Comparison of ENCODE assay signal across 24 cellular contexts in genomic region chr15:65639509-65639908, GRCh38.
"Had no signal": no experiment of that assay in that cellular context is flagged by ENCODE, and none has a peak within 500 bp of the region (broad histone marks: within the 10 kb centered on the region; RNA-seq: fewer than 3 reads in every experiment).

No MANE protein-coding gene starts in this region.

- H3K36me3 Mint-ChIP-seq: immature natural killer cell, memory B cell, mesothelial cell of epicardium, natural killer cell had no signal

- H3K27ac ChIP-seq: foreskin keratinocyte, left ventricle myocardium inferior, lower lobe of right lung, ovary, right atrium auricular region, sigmoid colon, skin epidermis, tibial nerve, upper lobe of right lung, vagina had no signal

- H3K9me3 ChIP-seq: left ventricle myocardium inferior, lower lobe of right lung, ovary, right atrium auricular region, sigmoid colon, tibial nerve, upper lobe of right lung, vagina had no signal

- ATAC-seq: foreskin keratinocyte had no signal

- DNase-seq: dermis blood vessel endothelial cell; effector CD4-positive, alpha-beta T cell; endodermal cell; erythroblast; foreskin keratinocyte; immature natural killer cell; left cardiac atrium; left ventricle myocardium inferior; lower lobe of right lung; natural killer cell; nucleus accumbens; sigmoid colon; stimulated activated CD4-positive, alpha-beta T cell treated with anti-CD3 and anti-CD28 coated beads, Interleukin-12 subunit alpha, Interleukin-12 subunit beta, amount 100 ng/mL, for 4 hours; stimulated activated naive CD4-positive, alpha-beta T cell treated with Interleukin-2 at 50 U/mL for 16 hours; upper lobe of right lung had no signal

- FAIRE-seq: keratinocyte had no signal

- H3K4me3 Mint-ChIP-seq: endodermal cell, memory B cell, mesothelial cell of epicardium, natural killer cell, neural crest cell had no signal

- H3K4me3 ChIP-seq: left ventricle myocardium inferior, lower lobe of right lung, ovary, right atrium auricular region, skin epidermis, tibial nerve, upper lobe of right lung had no signal

- H3K27ac Mint-ChIP-seq: endodermal cell, memory B cell, mesothelial cell of epicardium, natural killer cell had no signal

- H3K36me3 ChIP-seq: left ventricle myocardium inferior, lower lobe of right lung, ovary, right atrium auricular region, sigmoid colon, upper lobe of right lung, vagina had no signal

- H3K27me3 ChIP-seq: foreskin keratinocyte, ovary, right atrium auricular region, sigmoid colon, tibial nerve, upper lobe of right lung, vagina had no signal

- H3K27me3 Mint-ChIP-seq: memory B cell had no signal

- H3K9me3 Mint-ChIP-seq: endodermal cell, immature natural killer cell, memory B cell, mesothelial cell of epicardium, natural killer cell, neural crest cell had no signal
